29 cellular contexts compared by ENCODE assay signal in genomic region chr5:87319469-87319868, GRCh38.
"Had no signal": no experiment of that assay in that cellular context is flagged by ENCODE, and none has a peak within 500 bp of the region (broad histone marks: within the 10 kb centered on the region; RNA-seq: fewer than 3 reads in every experiment).

No MANE protein-coding gene starts in this region.

- H3K27me3 ChIP-seq: colonic mucosa, neutrophil, suprapubic skin, transverse colon, vagina had no signal

- FAIRE-seq: endometrium, frontal cortex, kidney had no signal

- ATAC-seq: left lobe of liver; mucosa of descending colon; natural killer cell treated with Interleukin-12 subunit alpha and Interleukin-12 subunit beta and Interleukin-15 and Interleukin-18, amount 100 ng/mL, for 72 hours; sciatic nerve; stimulated activated naive CD8-positive, alpha-beta T cell treated with anti-CD3 and anti-CD28 coated beads, Interleukin-15, amount 100 ng/mL, for 72 hours had no signal

- H3K4me2 ChIP-seq: smooth muscle cell had no signal

- H3K27ac ChIP-seq: colonic mucosa, neutrophil, parathyroid adenoma, suprapubic skin, transverse colon, vagina had no signal

- H3K4me3 Mint-ChIP-seq: memory B cell; mesothelial cell of epicardium; naive B cell; natural killer cell treated with Interleukin-12 subunit alpha and Interleukin-12 subunit beta and Interleukin-15 and Interleukin-18, amount 100 ng/mL, for 72 hours; neural crest cell; stimulated activated naive CD8-positive, alpha-beta T cell treated with anti-CD3 and anti-CD28 coated beads, Interleukin-15, amount 100 ng/mL, for 72 hours had no signal

- H3K4me3 ChIP-seq: colonic mucosa, lung, mucosa of descending colon, smooth muscle cell, suprapubic skin, transverse colon, vagina had no signal

- H3K9ac ChIP-seq: parathyroid adenoma had no signal

- DNase-seq: colonic mucosa; dermis blood vessel endothelial cell; effector memory CD4-positive, alpha-beta T cell; head of caudate nucleus; kidney; mucosa of descending colon; naive B cell; stimulated activated CD4-positive, alpha-beta T cell treated with anti-CD3 and anti-CD28 coated beads, Interleukin-12 subunit alpha, Interleukin-12 subunit beta, amount 100 ng/mL, for 4 hours; stimulated activated CD4-positive, alpha-beta T cell treated with anti-CD3 and anti-CD28 coated beads, Interleukin-1b, Interleukin-23, amount 100 ng/mL, for 48 hours; stimulated activated CD4-positive, alpha-beta T cell treated with anti-CD3 and anti-CD28 coated beads, Interleukin-4, amount 100 ng/mL, for 1 hour; stimulated activated CD8-positive, alpha-beta memory T cell treated with anti-CD3 and anti-CD28 coated beads, Interleukin-4, amount 100 ng/mL, for 48 hours; stimulated activated naive CD4-positive, alpha-beta T cell; stimulated activated naive CD8-positive, alpha-beta T cell treated with anti-CD3 and anti-CD28 coated beads, Interleukin-15, amount 100 ng/mL, for 72 hours; transverse colon had no signal

- H3K27me3 Mint-ChIP-seq: memory B cell; naive B cell; natural killer cell treated with Interleukin-12 subunit alpha and Interleukin-12 subunit beta and Interleukin-15 and Interleukin-18, amount 100 ng/mL, for 72 hours; progenitor cell of endocrine pancreas; stimulated activated naive CD8-positive, alpha-beta T cell treated with anti-CD3 and anti-CD28 coated beads, Interleukin-15, amount 100 ng/mL, for 72 hours had no signal

- H3K9me3 ChIP-seq: colonic mucosa, mucosa of descending colon, neutrophil, suprapubic skin, transverse colon, vagina had no signal

- H3K4me1 Mint-ChIP-seq: mesothelial cell of epicardium, neural crest cell had no signal

- H3K4me1 ChIP-seq: colonic mucosa, parathyroid adenoma, suprapubic skin, vagina had no signal

- H3K36me3 ChIP-seq: colonic mucosa, neutrophil, suprapubic skin, transverse colon, vagina had no signal

- H2AFZ ChIP-seq: parathyroid adenoma had no signal

- H3K27ac Mint-ChIP-seq: memory B cell; mesothelial cell of epicardium; natural killer cell treated with Interleukin-12 subunit alpha and Interleukin-12 subunit beta and Interleukin-15 and Interleukin-18, amount 100 ng/mL, for 72 hours; progenitor cell of endocrine pancreas; stimulated activated naive CD8-positive, alpha-beta T cell treated with anti-CD3 and anti-CD28 coated beads, Interleukin-15, amount 100 ng/mL, for 72 hours had no signal

- H3K9me3 Mint-ChIP-seq: memory B cell; natural killer cell treated with Interleukin-12 subunit alpha and Interleukin-12 subunit beta and Interleukin-15 and Interleukin-18, amount 100 ng/mL, for 72 hours had no signal
